Comparison of ENCODE assay signal across 10 cellular contexts in genomic region chr16:22357635-22357971, GRCh38. TPM values are rescaled to one million over a fixed set of nuclear protein-coding genes. Genes with fewer than 3 reads are reported as not detected.
A peak's percentile ranks its signal among the peaks of the same experiment; 100 is the strongest.
DNase-seq lines count a peak whose midpoint lies in the region; ATAC-seq lines count a peak whose summit lies in the region.
"Had no signal": no experiment of that assay in that cellular context is flagged by ENCODE, and none has a peak within 500 bp of the region (broad histone marks: within the 10 kb centered on the region; RNA-seq: fewer than 3 reads in every experiment).

No MANE protein-coding gene starts in this region.

- H3K9me3 Mint-ChIP-seq in CD8-positive, alpha-beta memory T cell, result no peaks in the 10 kb centered on the region

- H3K4me3 ChIP-seq in CD8-positive, alpha-beta memory T cell (ENCODE audit: low read length), result no peak overlapping the region

- peak in 2 of 5 donors; percentile 44 to 45 for DNase-seq in CD8-positive, alpha-beta memory T cell
- DNase-seq in germinal center (ENCODE audit: low spot score) (peak; percentile 55), NCI-H2107 treated with DMSO at 0.1 percent for 48 hours (lab: John Stamatoyannopoulos, UW; ENCODE audit: unreplicated experiment) (no peak), middle frontal gyrus (ENCODE audit: extremely low spot score, low spot score) (no peak), NCI-H510A (lab: John Stamatoyannopoulos, UW) (no peak)
- DNase-seq: COR-L47, NCI-H1105 had no signal

- peaks cover 67 to 87% (median 86%) of the 10 kb centered on the region in 3 donors for H3K4me1 Mint-ChIP-seq in CD8-positive, alpha-beta memory T cell

- H3K9me3 ChIP-seq in CD8-positive, alpha-beta memory T cell (ENCODE audit: low read length), result no peaks in the 10 kb centered on the region

- peaks cover 76% of the 10 kb centered on the region for H3K4me1 ChIP-seq in CD8-positive, alpha-beta memory T cell (ENCODE audit: insufficient read depth, low read length)

- no peaks in the 10 kb centered on the region for H3K27me3 ChIP-seq in CD8-positive, alpha-beta memory T cell (ENCODE audit: insufficient read depth, low read length, poor library complexity, severe bottlenecking)

- H3K27ac Mint-ChIP-seq in CD8-positive, alpha-beta memory T cell, result peak overlapping the region; percentile 86 to 98 (median 94)

- ATAC-seq in GM21360 (IDR thresholded peaks at IDR 0.05; ENCODE audit: unreplicated experiment) (peak; percentile 61), HG03571 (IDR thresholded peaks at IDR 0.05; ENCODE audit: unreplicated experiment) (peak; percentile 68), HG03039 (IDR thresholded peaks at IDR 0.05; ENCODE audit: unreplicated experiment) (no peak)

- H3K27ac ChIP-seq in CD8-positive, alpha-beta memory T cell (ENCODE audit: low read depth, low read length), result peak overlapping the region; percentile 19

- H3K27me3 Mint-ChIP-seq in CD8-positive, alpha-beta memory T cell, result no peaks in the 10 kb centered on the region

- H3K36me3 ChIP-seq in CD8-positive, alpha-beta memory T cell (ENCODE audit: insufficient read depth, low read length), result peaks cover 5% of the 10 kb centered on the region

- peaks cover 0 to 42% (median 13%) of the 10 kb centered on the region in 3 donors for H3K36me3 Mint-ChIP-seq in CD8-positive, alpha-beta memory T cell

- H3K4me3 Mint-ChIP-seq in CD8-positive, alpha-beta memory T cell, result peak overlapping the region; percentile 9 to 75 (median 65)

- POLR2A ChIA-PET in CD8-positive, alpha-beta memory T cell (lab: Charles Lee), result interaction anchor here (2.9 to 3.2 kb wide), 2 partner anchors 12 to 16 kb away, joined by 13 to 45 read pairs; partner anchors contain the start of gene CDR2

- CTCF ChIA-PET in CD8-positive, alpha-beta memory T cell (lab: Charles Lee), result interaction anchor here (0.9 to 1.3 kb wide), 5 partner anchors 11 to 39 kb away, joined by 3 to 9 read pairs (median 3); no protein-coding TSS in a partner anchor

RNA-seq across cellular contexts. Expression of gene CDR2, which starts 16.8 kb away (rescaled TPM):
- total RNA-seq in CD8-positive, alpha-beta memory T cell, result 10 to 100 TPM; 38.9 to 41.2 TPM
- 79.1 TPM for polyA plus RNA-seq in CD8-positive, alpha-beta memory T cell
